Comparison of ENCODE assay signal across 18 cellular contexts in the genomic region with DNA sequence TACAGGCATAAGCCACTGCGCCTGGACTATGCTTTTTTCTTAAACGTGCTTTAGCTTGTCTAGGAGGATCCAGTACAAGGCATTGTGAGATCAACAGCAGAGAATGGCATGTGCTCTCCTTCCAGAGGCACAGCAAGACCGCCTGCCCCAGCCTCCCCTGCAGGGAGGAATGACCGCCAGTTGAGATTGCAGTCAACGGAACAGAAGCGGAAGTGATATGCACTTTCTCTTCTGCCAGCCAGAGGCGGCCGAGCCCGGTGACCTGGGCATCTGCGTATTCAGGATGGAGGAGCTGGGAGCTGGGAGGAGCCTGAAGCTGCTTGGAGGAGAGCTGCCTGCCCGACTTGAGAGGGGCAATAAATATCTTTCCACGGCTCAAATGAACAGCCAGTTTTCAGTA.
DNase-seq lines count a peak whose midpoint lies in the region; ATAC-seq and TF ChIP-seq lines count a peak whose summit lies in the region.
"Had no signal": no experiment of that assay in that cellular context is flagged by ENCODE, and none has a peak within 500 bp of the region (broad histone marks: within the 10 kb centered on the region; RNA-seq: fewer than 3 reads in every experiment).

No MANE protein-coding gene starts in this region.

- TF ChIP-seq CTCF in GM23338 (conservative IDR thresholded peaks at IDR 0.05; ENCODE audit: low read depth in 2 of 2) (no peak), neural crest cell (conservative IDR thresholded peaks at IDR 0.05) (no peak)

- H3K27me3 Mint-ChIP-seq in GM23338 (ENCODE audit: insufficient read depth, low read depth, poor library complexity) (peaks cover 23% of the 10 kb centered on the region), neural crest cell (ENCODE audit: low read depth) (no peaks in the 10 kb centered on the region)

- no peaks in the 10 kb centered on the region for H3K27me3 ChIP-seq in GM23338 (ENCODE audit: insufficient read depth)
- H3K27me3 ChIP-seq: transverse colon had no signal

- H3K4me1 ChIP-seq in GM23338 (ENCODE audit: insufficient read depth): peaks cover 60% of the 10 kb centered on the region
- H3K4me1 ChIP-seq: prostate gland, transverse colon had no signal

- H3K4me2 ChIP-seq in GM23338: peak overlapping the region; percentile 15; the same call in 1 of the 2 replicates

- H3K9me3 Mint-ChIP-seq in GM23338: no peaks in the 10 kb centered on the region
- no peaks in the 10 kb centered on the region for H3K9me3 Mint-ChIP-seq in neural crest cell
- H3K9me3 Mint-ChIP-seq: stimulated activated naive B cell treated with anti-CD40 and anti-IgM and Interleukin-4, amounts not matched to agents 10 μg/mL and 1 μg/mL and 100 μg/mL, for 72 hours had no signal

- H3K27ac Mint-ChIP-seq in GM23338 (peak overlapping the region; percentile 67; the same call in 1 of the 2 replicates), neural crest cell (ENCODE audit: unreplicated experiment) (peak overlapping the region; percentile 86)
- H3K27ac Mint-ChIP-seq: activated CD8-positive, alpha-beta memory T cell treated with anti-CD3 and anti-CD28 coated beads, Interleukin-2, amount 10 ng/mL, durations not matched to agents 7 days and 5 days; B cell; stimulated activated naive B cell treated with anti-CD40 and anti-IgM and Interleukin-4, amounts not matched to agents 10 μg/mL and 1 μg/mL and 100 μg/mL, for 72 hours had no signal

- no peak overlapping the region for H3K4me3 ChIP-seq in GM23338
- H3K4me3 ChIP-seq: prostate gland, spleen, transverse colon had no signal

- H4K20me1 ChIP-seq in GM23338 (replicated peaks; ENCODE audit: insufficient read depth): no peaks in the 10 kb centered on the region

- no peaks in the 10 kb centered on the region for H3K9me2 ChIP-seq in GM23338 (ENCODE audit: insufficient read depth)

- H3K4me1 Mint-ChIP-seq in GM23338 (peaks cover 68% of the 10 kb centered on the region), neural crest cell (peaks cover 65% of the 10 kb centered on the region)
- H3K4me1 Mint-ChIP-seq: activated CD8-positive, alpha-beta memory T cell treated with anti-CD3 and anti-CD28 coated beads, Interleukin-2, amount 10 ng/mL, durations not matched to agents 7 days and 5 days; B cell had no signal

- no peak overlapping the region for H2AFZ ChIP-seq in GM23338

- TF ChIP-seq POLR2A in erythroblast (IDR thresholded peaks at IDR 0.05; ENCODE audit: low read length): no peak

- H3K36me3 Mint-ChIP-seq in GM23338 (ENCODE audit: low read depth): no peaks in the 10 kb centered on the region
- no peaks in the 10 kb centered on the region for H3K36me3 Mint-ChIP-seq in neural crest cell (ENCODE audit: low read depth)
- H3K36me3 Mint-ChIP-seq: activated CD8-positive, alpha-beta memory T cell treated with anti-CD3 and anti-CD28 coated beads, Interleukin-2, amount 10 ng/mL, durations not matched to agents 7 days and 5 days; stimulated activated naive B cell treated with anti-CD40 and anti-IgM and Interleukin-4, amounts not matched to agents 10 μg/mL and 1 μg/mL and 100 μg/mL, for 72 hours had no signal

- ATAC-seq in GM23338: peak; percentile 17
- ATAC-seq in HG03045 (IDR thresholded peaks at IDR 0.05; ENCODE audit: unreplicated experiment): no peak
- ATAC-seq in HG02759 (IDR thresholded peaks at IDR 0.05; ENCODE audit: unreplicated experiment): no peak
- ATAC-seq in HG02571 (IDR thresholded peaks at IDR 0.05; ENCODE audit: unreplicated experiment): no peak
- ATAC-seq: activated CD4-positive, CD25-positive, alpha-beta regulatory T cell treated with anti-CD3 and anti-CD28 coated beads, Interleukin-2, amount 50 U/mL, for 24 hours; activated CD8-positive, alpha-beta memory T cell treated with anti-CD3 and anti-CD28 coated beads, Interleukin-2, amount 10 ng/mL, durations not matched to agents 7 days and 5 days; stimulated activated naive B cell treated with anti-CD40 and anti-IgM and Interleukin-4, amounts not matched to agents 10 μg/mL and 1 μg/mL and 100 μg/mL, for 72 hours had no signal

- H3K79me2 ChIP-seq in GM23338 (replicated peaks; ENCODE audit: insufficient read depth): peaks cover 61% of the 10 kb centered on the region

- H3K4me3 Mint-ChIP-seq in GM23338: no peak overlapping the region; the same call in 2 of the 3 replicates
- peak overlapping the region; percentile 59 for H3K4me3 Mint-ChIP-seq in neural crest cell
- H3K4me3 Mint-ChIP-seq: activated CD8-positive, alpha-beta memory T cell treated with anti-CD3 and anti-CD28 coated beads, Interleukin-2, amount 10 ng/mL, durations not matched to agents 7 days and 5 days; B cell had no signal

- DNase-seq in GM23338 (ENCODE audit: low spot score): no peak
- peak; percentile 67 to 90 for DNase-seq in NCI-H526 (lab: John Stamatoyannopoulos, UW)
- DNase-seq in neural crest cell (ENCODE audit: low read depth, low spot score): peak; percentile 17
- no peak for DNase-seq in erythroblast (lab: John Stamatoyannopoulos, UW)
- DNase-seq: activated CD8-positive, alpha-beta memory T cell treated with anti-CD3 and anti-CD28 coated beads, Interleukin-2, amount 10 ng/mL, durations not matched to agents 7 days and 5 days; activated effector memory CD4-positive, alpha-beta T cell treated with Interleukin-2 at 50 U/mL for 16 hours; amniotic stem cell; spleen; stimulated activated naive B cell treated with anti-CD40 and anti-IgM and Interleukin-4, amounts not matched to agents 10 μg/mL and 1 μg/mL and 100 μg/mL, for 72 hours; transverse colon had no signal

- H3K27ac ChIP-seq in GM23338 (ENCODE audit: low read depth) (peak overlapping the region; percentile 45; the same call in 1 of the 2 replicates), angular gyrus (ENCODE audit: low read depth, low read length) (peak overlapping the region; percentile 19)
- H3K27ac ChIP-seq: prostate gland, RWPE1, spleen, transverse colon had no signal

- H3K36me3 ChIP-seq in GM23338 (ENCODE audit: insufficient read depth): no peaks in the 10 kb centered on the region
- H3K36me3 ChIP-seq: prostate gland, spleen, transverse colon had no signal

- H3F3A ChIP-seq in GM23338 (replicated peaks; ENCODE audit: low read depth): peaks cover 5% of the 10 kb centered on the region

TF ChIP-seq in GM23338, 12 proteins besides CTCF, POLR2A, EP300 and RAD21 (continues in another document):
- no peak for TF ChIP-seq STAT1 (IDR thresholded peaks at IDR 0.05; ENCODE audit: unreplicated experiment)
- TF ChIP-seq POLR2AphosphoS5 (IDR thresholded peaks at IDR 0.05; ENCODE audit: low read depth): no peak
- TF ChIP-seq NANOG (IDR thresholded peaks at IDR 0.05; ENCODE audit: borderline replicate concordance): no peak
- TF ChIP-seq, protein P1, sequence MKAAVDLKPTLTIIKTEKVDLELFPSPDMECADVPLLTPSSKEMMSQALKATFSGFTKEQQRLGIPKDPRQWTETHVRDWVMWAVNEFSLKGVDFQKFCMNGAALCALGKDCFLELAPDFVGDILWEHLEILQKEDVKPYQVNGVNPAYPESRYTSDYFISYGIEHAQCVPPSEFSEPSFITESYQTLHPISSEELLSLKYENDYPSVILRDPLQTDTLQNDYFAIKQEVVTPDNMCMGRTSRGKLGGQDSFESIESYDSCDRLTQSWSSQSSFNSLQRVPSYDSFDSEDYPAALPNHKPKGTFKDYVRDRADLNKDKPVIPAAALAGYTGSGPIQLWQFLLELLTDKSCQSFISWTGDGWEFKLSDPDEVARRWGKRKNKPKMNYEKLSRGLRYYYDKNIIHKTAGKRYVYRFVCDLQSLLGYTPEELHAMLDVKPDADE (IDR thresholded peaks at IDR 0.05): no peak
- no peak for TF ChIP-seq ZNF331 (CRISPR knock-in tag; IDR thresholded peaks at IDR 0.05; ENCODE audit: low read depth)
- no peak for TF ChIP-seq ZNF114 (CRISPR knock-in tag; IDR thresholded peaks at IDR 0.05)

Comparison
In these comparisons a context has a peak if more than half of its experiments do, and no peak if none do; other contexts are left out.
1. DNase-seq: peak in NCI-H526 (2 of 2) and neural crest cell (single experiment); none in GM23338 (single experiment) and erythroblast (0 of 2).